ENCODE assay signal across 1 cellular context in the genomic region with DNA sequence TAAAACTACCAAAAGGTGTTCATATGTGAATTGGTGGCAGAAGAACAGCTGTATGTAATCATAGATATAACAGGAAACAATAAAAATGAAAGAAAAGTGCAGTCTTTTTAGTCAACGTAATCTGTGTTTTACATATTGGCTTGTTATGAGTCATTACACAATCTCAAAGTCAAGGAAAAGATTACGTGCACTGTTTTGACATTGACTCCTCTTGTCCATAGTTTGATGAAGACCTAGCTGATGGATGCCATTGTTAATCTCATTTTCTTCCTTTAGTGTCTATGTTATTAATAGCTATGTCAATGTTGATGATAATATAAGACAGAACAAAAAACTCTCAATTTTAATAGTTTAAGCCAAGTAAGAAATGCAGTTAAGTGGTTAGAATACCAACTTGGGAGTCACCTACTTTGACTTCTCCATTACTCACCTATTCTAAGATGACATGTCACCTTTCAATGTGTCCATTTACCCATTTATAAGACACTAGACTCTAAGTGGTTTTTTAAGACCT.
TF ChIP-seq lines count a peak whose summit lies in the region.

No MANE protein-coding gene starts in this region.

TF ChIP-seq in K562, 482 proteins besides CTCF, POLR2A, EP300 and RAD21 (continued from another document and continues in another):
- TF ChIP-seq, protein P1, sequence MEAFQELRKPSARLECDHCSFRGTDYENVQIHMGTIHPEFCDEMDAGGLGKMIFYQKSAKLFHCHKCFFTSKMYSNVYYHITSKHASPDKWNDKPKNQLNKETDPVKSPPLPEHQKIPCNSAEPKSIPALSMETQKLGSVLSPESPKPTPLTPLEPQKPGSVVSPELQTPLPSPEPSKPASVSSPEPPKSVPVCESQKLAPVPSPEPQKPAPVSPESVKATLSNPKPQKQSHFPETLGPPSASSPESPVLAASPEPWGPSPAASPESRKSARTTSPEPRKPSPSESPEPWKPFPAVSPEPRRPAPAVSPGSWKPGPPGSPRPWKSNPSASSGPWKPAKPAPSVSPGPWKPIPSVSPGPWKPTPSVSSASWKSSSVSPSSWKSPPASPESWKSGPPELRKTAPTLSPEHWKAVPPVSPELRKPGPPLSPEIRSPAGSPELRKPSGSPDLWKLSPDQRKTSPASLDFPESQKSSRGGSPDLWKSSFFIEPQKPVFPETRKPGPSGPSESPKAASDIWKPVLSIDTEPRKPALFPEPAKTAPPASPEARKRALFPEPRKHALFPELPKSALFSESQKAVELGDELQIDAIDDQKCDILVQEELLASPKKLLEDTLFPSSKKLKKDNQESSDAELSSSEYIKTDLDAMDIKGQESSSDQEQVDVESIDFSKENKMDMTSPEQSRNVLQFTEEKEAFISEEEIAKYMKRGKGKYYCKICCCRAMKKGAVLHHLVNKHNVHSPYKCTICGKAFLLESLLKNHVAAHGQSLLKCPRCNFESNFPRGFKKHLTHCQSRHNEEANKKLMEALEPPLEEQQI (IDR thresholded peaks at IDR 0.05): peak; percentile 63; the same call in 1 of the 2 replicates
- TF ChIP-seq, protein P2, sequence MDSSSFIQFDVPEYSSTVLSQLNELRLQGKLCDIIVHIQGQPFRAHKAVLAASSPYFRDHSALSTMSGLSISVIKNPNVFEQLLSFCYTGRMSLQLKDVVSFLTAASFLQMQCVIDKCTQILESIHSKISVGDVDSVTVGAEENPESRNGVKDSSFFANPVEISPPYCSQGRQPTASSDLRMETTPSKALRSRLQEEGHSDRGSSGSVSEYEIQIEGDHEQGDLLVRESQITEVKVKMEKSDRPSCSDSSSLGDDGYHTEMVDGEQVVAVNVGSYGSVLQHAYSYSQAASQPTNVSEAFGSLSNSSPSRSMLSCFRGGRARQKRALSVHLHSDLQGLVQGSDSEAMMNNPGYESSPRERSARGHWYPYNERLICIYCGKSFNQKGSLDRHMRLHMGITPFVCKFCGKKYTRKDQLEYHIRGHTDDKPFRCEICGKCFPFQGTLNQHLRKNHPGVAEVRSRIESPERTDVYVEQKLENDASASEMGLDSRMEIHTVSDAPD (CRISPR knock-in tag; IDR thresholded peaks at IDR 0.05): no peak
- TF ChIP-seq TARDBP (IDR thresholded peaks at IDR 0.05) (no peak), EP400 (IDR thresholded peaks at IDR 0.05) (no peak), PHF8 (IDR thresholded peaks at IDR 0.05; ENCODE audit: borderline replicate concordance, low read length) (no peak), TBP (optimal IDR thresholded peaks at IDR 0.05; ENCODE audit: low read depth, low read length) (no peak), ZNF764 (CRISPR knock-in tag; IDR thresholded peaks at IDR 0.05; ENCODE audit: low read depth) (no peak), ZKSCAN3 (CRISPR knock-in tag; IDR thresholded peaks at IDR 0.05) (no peak), RB1 (IDR thresholded peaks at IDR 0.05; ENCODE audit: low read depth) (no peak), DPF2 (IDR thresholded peaks at IDR 0.05) (peak; percentile 96), DACH1 (IDR thresholded peaks at IDR 0.05; ENCODE audit: partially characterized antibody) (peak; percentile 66), SMARCB1 (IDR thresholded peaks at IDR 0.05; ENCODE audit: insufficient read length, low read depth) (peak; percentile 91), FOXJ3 (CRISPR knock-in tag; IDR thresholded peaks at IDR 0.05) (no peak), XRCC4 (IDR thresholded peaks at IDR 0.05; ENCODE audit: extremely low read depth, insufficient read depth, insufficient read length) (no peak), TCF3 (CRISPR knock-in tag; IDR thresholded peaks at IDR 0.05) (peak; percentile 88), TCF7 (IDR thresholded peaks at IDR 0.05; ENCODE audit: borderline replicate concordance) (no peak), SMARCE1 (IDR thresholded peaks at IDR 0.05) (peak; percentile 94), BRD9 (IDR thresholded peaks at IDR 0.05; ENCODE audit: low read depth, partially characterized antibody) (no peak), POU5F1 (IDR thresholded peaks at IDR 0.05; ENCODE audit: borderline replicate concordance, low read depth, low read length, partially characterized antibody) (no peak), ZNF253 (CRISPR knock-in tag; conservative IDR thresholded peaks at IDR 0.05) (no peak), ZNF551 (CRISPR knock-in tag; IDR thresholded peaks at IDR 0.05) (no peak), ZNF584 (CRISPR knock-in tag; IDR thresholded peaks at IDR 0.05; ENCODE audit: low read depth) (no peak), RHOXF2B (CRISPR knock-in tag; conservative IDR thresholded peaks at IDR 0.05) (no peak), PTTG1 (tag; IDR thresholded peaks at IDR 0.05; ENCODE audit: low read depth) (no peak), ZNF140 (CRISPR knock-in tag; IDR thresholded peaks at IDR 0.05) (no peak), SMARCC2 (IDR thresholded peaks at IDR 0.05; ENCODE audit: low read depth) (peak; percentile 95), L3MBTL2 (IDR thresholded peaks at IDR 0.05) (no peak), ZNF184 (CRISPR knock-in tag; IDR thresholded peaks at IDR 0.05) (no peak), RBM22 (IDR thresholded peaks at IDR 0.05; ENCODE audit: low read depth, low read length, poor library complexity, severe bottlenecking) (no peak), GATAD2B (IDR thresholded peaks at IDR 0.05; ENCODE audit: borderline replicate concordance) (peak; percentile 59), SIN3A (IDR thresholded peaks at IDR 0.05; ENCODE audit: borderline replicate concordance in 2 of 2, control insufficient read depth in 1 of 2, low read depth in 2 of 2, low read length in 2 of 2) (no peak), ATF7 (IDR thresholded peaks at IDR 0.05) (peak; percentile 84), TOE1 (IDR thresholded peaks at IDR 0.05; ENCODE audit: borderline replicate concordance) (no peak), TOE1 (CRISPR knock-in tag; IDR thresholded peaks at IDR 0.05; ENCODE audit: borderline replicate concordance, low read depth) (no peak), PHTF2 (CRISPR knock-in tag; IDR thresholded peaks at IDR 0.05) (no peak), TEAD4 (IDR thresholded peaks at IDR 0.05; ENCODE audit: low read length) (peak; percentile 90), TEAD4 (CRISPR knock-in tag; IDR thresholded peaks at IDR 0.05; ENCODE audit: borderline replicate concordance) (no peak), IFI16 (CRISPR knock-in tag; IDR thresholded peaks at IDR 0.05) (no peak), DNMT1 (IDR thresholded peaks at IDR 0.05) (no peak), NCOA4 (IDR thresholded peaks at IDR 0.05; ENCODE audit: partially characterized antibody) (no peak)
- TF ChIP-seq, protein P3, sequence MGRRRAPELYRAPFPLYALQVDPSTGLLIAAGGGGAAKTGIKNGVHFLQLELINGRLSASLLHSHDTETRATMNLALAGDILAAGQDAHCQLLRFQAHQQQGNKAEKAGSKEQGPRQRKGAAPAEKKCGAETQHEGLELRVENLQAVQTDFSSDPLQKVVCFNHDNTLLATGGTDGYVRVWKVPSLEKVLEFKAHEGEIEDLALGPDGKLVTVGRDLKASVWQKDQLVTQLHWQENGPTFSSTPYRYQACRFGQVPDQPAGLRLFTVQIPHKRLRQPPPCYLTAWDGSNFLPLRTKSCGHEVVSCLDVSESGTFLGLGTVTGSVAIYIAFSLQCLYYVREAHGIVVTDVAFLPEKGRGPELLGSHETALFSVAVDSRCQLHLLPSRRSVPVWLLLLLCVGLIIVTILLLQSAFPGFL (CRISPR knock-in tag; IDR thresholded peaks at IDR 0.05): no peak
- TF ChIP-seq, protein P4, sequence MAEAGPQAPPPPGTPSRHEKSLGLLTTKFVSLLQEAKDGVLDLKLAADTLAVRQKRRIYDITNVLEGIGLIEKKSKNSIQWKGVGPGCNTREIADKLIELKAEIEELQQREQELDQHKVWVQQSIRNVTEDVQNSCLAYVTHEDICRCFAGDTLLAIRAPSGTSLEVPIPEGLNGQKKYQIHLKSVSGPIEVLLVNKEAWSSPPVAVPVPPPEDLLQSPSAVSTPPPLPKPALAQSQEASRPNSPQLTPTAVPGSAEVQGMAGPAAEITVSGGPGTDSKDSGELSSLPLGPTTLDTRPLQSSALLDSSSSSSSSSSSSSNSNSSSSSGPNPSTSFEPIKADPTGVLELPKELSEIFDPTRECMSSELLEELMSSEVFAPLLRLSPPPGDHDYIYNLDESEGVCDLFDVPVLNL (CRISPR knock-in tag; IDR thresholded peaks at IDR 0.05; ENCODE audit: low read depth): no peak
- TF ChIP-seq, protein P5, sequence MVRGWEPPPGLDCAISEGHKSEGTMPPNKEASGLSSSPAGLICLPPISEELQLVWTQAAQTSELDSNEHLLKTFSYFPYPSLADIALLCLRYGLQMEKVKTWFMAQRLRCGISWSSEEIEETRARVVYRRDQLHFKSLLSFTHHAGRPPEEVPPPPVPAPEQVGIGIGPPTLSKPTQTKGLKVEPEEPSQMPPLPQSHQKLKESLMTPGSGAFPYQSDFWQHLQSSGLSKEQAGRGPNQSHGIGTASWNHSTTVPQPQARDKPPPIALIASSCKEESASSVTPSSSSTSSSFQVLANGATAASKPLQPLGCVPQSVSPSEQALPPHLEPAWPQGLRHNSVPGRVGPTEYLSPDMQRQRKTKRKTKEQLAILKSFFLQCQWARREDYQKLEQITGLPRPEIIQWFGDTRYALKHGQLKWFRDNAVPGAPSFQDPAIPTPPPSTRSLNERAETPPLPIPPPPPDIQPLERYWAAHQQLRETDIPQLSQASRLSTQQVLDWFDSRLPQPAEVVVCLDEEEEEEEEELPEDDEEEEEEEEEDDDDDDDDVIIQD (CRISPR knock-in tag; IDR thresholded peaks at IDR 0.05): no peak
- TF ChIP-seq, protein P6, sequence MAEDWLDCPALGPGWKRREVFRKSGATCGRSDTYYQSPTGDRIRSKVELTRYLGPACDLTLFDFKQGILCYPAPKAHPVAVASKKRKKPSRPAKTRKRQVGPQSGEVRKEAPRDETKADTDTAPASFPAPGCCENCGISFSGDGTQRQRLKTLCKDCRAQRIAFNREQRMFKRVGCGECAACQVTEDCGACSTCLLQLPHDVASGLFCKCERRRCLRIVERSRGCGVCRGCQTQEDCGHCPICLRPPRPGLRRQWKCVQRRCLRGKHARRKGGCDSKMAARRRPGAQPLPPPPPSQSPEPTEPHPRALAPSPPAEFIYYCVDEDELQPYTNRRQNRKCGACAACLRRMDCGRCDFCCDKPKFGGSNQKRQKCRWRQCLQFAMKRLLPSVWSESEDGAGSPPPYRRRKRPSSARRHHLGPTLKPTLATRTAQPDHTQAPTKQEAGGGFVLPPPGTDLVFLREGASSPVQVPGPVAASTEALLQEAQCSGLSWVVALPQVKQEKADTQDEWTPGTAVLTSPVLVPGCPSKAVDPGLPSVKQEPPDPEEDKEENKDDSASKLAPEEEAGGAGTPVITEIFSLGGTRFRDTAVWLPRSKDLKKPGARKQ (CRISPR knock-in tag; IDR thresholded peaks at IDR 0.05): no peak
- TF ChIP-seq, protein P7, sequence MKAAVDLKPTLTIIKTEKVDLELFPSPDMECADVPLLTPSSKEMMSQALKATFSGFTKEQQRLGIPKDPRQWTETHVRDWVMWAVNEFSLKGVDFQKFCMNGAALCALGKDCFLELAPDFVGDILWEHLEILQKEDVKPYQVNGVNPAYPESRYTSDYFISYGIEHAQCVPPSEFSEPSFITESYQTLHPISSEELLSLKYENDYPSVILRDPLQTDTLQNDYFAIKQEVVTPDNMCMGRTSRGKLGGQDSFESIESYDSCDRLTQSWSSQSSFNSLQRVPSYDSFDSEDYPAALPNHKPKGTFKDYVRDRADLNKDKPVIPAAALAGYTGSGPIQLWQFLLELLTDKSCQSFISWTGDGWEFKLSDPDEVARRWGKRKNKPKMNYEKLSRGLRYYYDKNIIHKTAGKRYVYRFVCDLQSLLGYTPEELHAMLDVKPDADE (conservative IDR thresholded peaks at IDR 0.05; ENCODE audit: control insufficient read depth, low read depth, low read length): no peak
- TF ChIP-seq, protein P8, sequence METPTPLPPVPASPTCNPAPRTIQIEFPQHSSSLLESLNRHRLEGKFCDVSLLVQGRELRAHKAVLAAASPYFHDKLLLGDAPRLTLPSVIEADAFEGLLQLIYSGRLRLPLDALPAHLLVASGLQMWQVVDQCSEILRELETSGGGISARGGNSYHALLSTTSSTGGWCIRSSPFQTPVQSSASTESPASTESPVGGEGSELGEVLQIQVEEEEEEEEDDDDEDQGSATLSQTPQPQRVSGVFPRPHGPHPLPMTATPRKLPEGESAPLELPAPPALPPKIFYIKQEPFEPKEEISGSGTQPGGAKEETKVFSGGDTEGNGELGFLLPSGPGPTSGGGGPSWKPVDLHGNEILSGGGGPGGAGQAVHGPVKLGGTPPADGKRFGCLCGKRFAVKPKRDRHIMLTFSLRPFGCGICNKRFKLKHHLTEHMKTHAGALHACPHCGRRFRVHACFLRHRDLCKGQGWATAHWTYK (CRISPR knock-in tag; IDR thresholded peaks at IDR 0.05): no peak
- TF ChIP-seq, protein P9, sequence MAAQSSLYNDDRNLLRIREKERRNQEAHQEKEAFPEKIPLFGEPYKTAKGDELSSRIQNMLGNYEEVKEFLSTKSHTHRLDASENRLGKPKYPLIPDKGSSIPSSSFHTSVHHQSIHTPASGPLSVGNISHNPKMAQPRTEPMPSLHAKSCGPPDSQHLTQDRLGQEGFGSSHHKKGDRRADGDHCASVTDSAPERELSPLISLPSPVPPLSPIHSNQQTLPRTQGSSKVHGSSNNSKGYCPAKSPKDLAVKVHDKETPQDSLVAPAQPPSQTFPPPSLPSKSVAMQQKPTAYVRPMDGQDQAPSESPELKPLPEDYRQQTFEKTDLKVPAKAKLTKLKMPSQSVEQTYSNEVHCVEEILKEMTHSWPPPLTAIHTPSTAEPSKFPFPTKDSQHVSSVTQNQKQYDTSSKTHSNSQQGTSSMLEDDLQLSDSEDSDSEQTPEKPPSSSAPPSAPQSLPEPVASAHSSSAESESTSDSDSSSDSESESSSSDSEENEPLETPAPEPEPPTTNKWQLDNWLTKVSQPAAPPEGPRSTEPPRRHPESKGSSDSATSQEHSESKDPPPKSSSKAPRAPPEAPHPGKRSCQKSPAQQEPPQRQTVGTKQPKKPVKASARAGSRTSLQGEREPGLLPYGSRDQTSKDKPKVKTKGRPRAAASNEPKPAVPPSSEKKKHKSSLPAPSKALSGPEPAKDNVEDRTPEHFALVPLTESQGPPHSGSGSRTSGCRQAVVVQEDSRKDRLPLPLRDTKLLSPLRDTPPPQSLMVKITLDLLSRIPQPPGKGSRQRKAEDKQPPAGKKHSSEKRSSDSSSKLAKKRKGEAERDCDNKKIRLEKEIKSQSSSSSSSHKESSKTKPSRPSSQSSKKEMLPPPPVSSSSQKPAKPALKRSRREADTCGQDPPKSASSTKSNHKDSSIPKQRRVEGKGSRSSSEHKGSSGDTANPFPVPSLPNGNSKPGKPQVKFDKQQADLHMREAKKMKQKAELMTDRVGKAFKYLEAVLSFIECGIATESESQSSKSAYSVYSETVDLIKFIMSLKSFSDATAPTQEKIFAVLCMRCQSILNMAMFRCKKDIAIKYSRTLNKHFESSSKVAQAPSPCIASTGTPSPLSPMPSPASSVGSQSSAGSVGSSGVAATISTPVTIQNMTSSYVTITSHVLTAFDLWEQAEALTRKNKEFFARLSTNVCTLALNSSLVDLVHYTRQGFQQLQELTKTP (IDR thresholded peaks at IDR 0.05; ENCODE audit: low read depth in 1 of 2, partially characterized antibody in 2 of 2): peak in 1 of 2 experiments; percentile 48
- TF ChIP-seq, protein P10, sequence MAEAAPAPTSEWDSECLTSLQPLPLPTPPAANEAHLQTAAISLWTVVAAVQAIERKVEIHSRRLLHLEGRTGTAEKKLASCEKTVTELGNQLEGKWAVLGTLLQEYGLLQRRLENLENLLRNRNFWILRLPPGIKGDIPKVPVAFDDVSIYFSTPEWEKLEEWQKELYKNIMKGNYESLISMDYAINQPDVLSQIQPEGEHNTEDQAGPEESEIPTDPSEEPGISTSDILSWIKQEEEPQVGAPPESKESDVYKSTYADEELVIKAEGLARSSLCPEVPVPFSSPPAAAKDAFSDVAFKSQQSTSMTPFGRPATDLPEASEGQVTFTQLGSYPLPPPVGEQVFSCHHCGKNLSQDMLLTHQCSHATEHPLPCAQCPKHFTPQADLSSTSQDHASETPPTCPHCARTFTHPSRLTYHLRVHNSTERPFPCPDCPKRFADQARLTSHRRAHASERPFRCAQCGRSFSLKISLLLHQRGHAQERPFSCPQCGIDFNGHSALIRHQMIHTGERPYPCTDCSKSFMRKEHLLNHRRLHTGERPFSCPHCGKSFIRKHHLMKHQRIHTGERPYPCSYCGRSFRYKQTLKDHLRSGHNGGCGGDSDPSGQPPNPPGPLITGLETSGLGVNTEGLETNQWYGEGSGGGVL (CRISPR knock-in tag; IDR thresholded peaks at IDR 0.05): no peak
